10 cellular contexts compared by ENCODE assay signal in the genomic region with DNA sequence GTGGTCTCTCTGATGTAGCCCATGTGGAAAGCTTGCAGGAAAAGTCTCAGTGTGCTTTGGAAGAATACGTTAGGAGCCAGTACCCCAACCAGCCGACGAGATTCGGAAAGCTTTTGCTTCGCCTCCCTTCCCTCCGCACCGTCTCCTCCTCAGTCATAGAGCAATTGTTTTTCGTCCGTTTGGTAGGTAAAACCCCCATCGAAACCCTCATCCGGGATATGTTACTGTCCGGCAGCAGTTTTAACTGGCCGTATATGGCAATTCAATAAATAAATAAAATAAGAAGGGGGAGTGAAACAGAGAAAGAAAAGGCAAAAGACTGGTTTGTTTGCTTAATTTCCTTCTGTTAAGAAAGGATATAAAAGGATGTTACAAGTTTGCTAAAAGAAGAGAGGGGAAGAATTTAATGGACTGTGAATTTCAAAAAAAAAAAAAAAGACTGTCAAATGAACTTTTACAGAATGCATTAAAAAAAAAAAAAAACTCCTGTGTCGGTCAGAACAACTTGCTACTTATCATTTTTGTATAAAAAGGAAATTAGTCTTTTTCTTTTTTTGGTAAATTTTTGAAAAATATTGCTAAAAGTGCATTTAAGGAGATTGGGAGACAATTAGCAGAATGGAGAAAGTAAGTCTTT. TPM values are rescaled to one million over a fixed set of nuclear protein-coding genes. Genes with fewer than 3 reads are reported as not detected.
A peak's percentile ranks its signal among the peaks of the same experiment; 100 is the strongest.
DNase-seq lines count a peak whose midpoint lies in the region; ATAC-seq and TF ChIP-seq lines count a peak whose summit lies in the region.
"Had no signal": no experiment of that assay in that cellular context is flagged by ENCODE, and none has a peak within 500 bp of the region (broad histone marks: within the 10 kb centered on the region; RNA-seq: fewer than 3 reads in every experiment).

No MANE protein-coding gene starts in this region.

- H3K27ac ChIP-seq in tibial nerve, result peak overlapping the region; percentile 95 to 100 (median 98)

- no peak for ATAC-seq in GM21723 (IDR thresholded peaks at IDR 0.05; ENCODE audit: unreplicated experiment)

- DNase-seq in NCI-H526 treated with DMSO at 0.1 percent for 48 hours (lab: John Stamatoyannopoulos, UW) (peak; percentile 63), NCI-H526 (lab: John Stamatoyannopoulos, UW) (no peak), choroid plexus epithelial cell (ENCODE audit: low read depth) (peak; percentile 13), lung microvascular endothelial cell (ENCODE audit: low read depth in 2 of 2) (peak; percentile 27 to 41), tibial nerve (ENCODE audit: low spot score in 2 of 2) (peak in 1 of 2 donors; percentile 11), SHP77 (lab: John Stamatoyannopoulos, UW) (no peak), NOMO-1 treated with dmso at 0.1 percent for 144 hours (lab: John Stamatoyannopoulos, UW; ENCODE audit: unreplicated experiment) (no peak)
- DNase-seq: NCI-H1417 treated with DMSO at 0.1 percent for 48 hours, T-helper 9 cell had no signal

- 2 to 4% methylated on average over 14 of the region's 14 CpGs for WGBS in tibial nerve, 2 donors

- H3K4me3 ChIP-seq in choroid plexus epithelial cell (ENCODE audit: low read depth, low read length), result peak overlapping the region; percentile 94
- peak overlapping the region; percentile 48 to 89 (median 74) for H3K4me3 ChIP-seq in tibial nerve

- no peaks in the 10 kb centered on the region for H3K27me3 ChIP-seq in tibial nerve

- peak in 1 of 2 donors; percentile 13 for TF ChIP-seq EP300 in tibial nerve (IDR thresholded peaks at IDR 0.05)

- TF ChIP-seq CTCF in choroid plexus epithelial cell (conservative IDR thresholded peaks at IDR 0.05; ENCODE audit: low read depth, low read length), result no peak
- no peak for TF ChIP-seq CTCF in tibial nerve (IDR thresholded peaks at IDR 0.05)

- peaks cover 7 to 51% (median 10%) of the 10 kb centered on the region in 3 donors for H3K36me3 ChIP-seq in tibial nerve

- H3K9me3 ChIP-seq in tibial nerve, result no peaks in the 10 kb centered on the region

- peaks cover 0 to 5% (median 0%) of the 10 kb centered on the region in 4 donors for H3K4me1 ChIP-seq in tibial nerve

- no peak for TF ChIP-seq POLR2A in tibial nerve (IDR thresholded peaks at IDR 0.05)

RNA-seq across cellular contexts. Expression of a gene that starts 7.0 kb away (rescaled TPM):
- total RNA-seq in lung microvascular endothelial cell (17.4 and 25.0 TPM in 2 replicates), tibial nerve (100 to 1,000 TPM in 3 of 4 donors, 10 to 100 TPM in 1; 70.8 to 129 (median 124) TPM)

Comparison
In these comparisons a context has a peak if more than half of its experiments do, and no peak if none do; other contexts are left out.
1. DNase-seq: peak in NCI-H526 treated with DMSO at 0.1 percent for 48 hours (single experiment), choroid plexus epithelial cell (single experiment) and lung microvascular endothelial cell (2 of 2); none in NCI-H526 (0 of 2), SHP77 (0 of 2) and NOMO-1 treated with dmso at 0.1 percent for 144 hours (single experiment).